ENCODE assay signal across 20 cellular contexts in the genomic region with DNA sequence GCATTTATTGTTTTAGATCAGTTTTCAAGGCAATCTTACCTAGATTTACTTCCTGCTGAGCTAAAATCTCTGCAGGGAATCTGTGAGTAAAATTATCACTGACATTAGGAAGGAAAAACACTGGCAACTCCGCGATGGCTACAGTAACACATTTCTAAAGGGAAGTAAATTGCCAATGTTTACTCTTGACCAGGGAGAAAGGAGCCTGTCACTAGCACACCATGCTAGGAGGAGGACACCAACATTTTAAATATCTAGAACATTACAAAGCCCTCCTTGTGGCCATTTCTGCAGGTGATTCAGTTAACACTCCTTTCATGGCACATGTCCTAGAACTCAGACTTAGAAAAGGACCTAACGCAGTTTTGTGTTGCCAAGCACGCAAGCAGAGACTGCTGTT. TPM values are rescaled to one million over a fixed set of nuclear protein-coding genes. Genes with fewer than 3 reads are reported as not detected.
DNase-seq lines count a peak whose midpoint lies in the region; ATAC-seq, FAIRE-seq and TF ChIP-seq lines count a peak whose summit lies in the region.
"Had no signal": no experiment of that assay in that cellular context is flagged by ENCODE, and none has a peak within 500 bp of the region (broad histone marks: within the 10 kb centered on the region; RNA-seq: fewer than 3 reads in every experiment).

No MANE protein-coding gene starts in this region.

- FAIRE-seq in HTR-8/SVneo (lab: Jason Lieb, UNC): no peak
- no peak for FAIRE-seq in kidney (lab: Jason Lieb, UNC)
- FAIRE-seq: A204.1, GM12878 had no signal

- DNase-seq in cardiac muscle cell (ENCODE audit: low read depth in 1 of 2, low spot score in 1 of 2) (no peak), left ventricle myocardium inferior (no peak), WTC11 (ENCODE audit: low spot score) (no peak), SIG-M5 (lab: John Stamatoyannopoulos, UW) (no peak), HTR-8/SVneo (ENCODE audit: insufficient read length, low spot score) (no peak), kidney (no peak)
- DNase-seq: Calu3; CD4-positive, alpha-beta memory T cell; HCEC 1CT; Kasumi-1; NCI-H1105; NCI-H1930; NCI-H526; OCI-M1; Right ventricle myocardium superior had no signal

- WGBS in mesodermal cell (ENCODE audit: insufficient coverage in 2 of 2), 2 experiments: 84 to 92% methylated on average over 2 to 4 of the region's 4 CpGs

- CTCF ChIA-PET in WTC11 (lab: Charles Lee): no interaction called here

- peaks cover 82% of the 10 kb centered on the region for H3K4me1 Mint-ChIP-seq in WTC11
- H3K4me1 Mint-ChIP-seq: CD4-positive, alpha-beta memory T cell had no signal

- 0 out of 2 replicates have a peak overlapping the region, but pooled peaks have one; percentile 37 for H3K27ac Mint-ChIP-seq in WTC11

- no peaks in the 10 kb centered on the region for H3K27me3 ChIP-seq in cardiac muscle cell
- no peaks in the 10 kb centered on the region for H3K27me3 ChIP-seq in left ventricle myocardium inferior (ENCODE audit: low read depth)

- H3K27ac ChIP-seq in cardiac muscle cell (peak overlapping the region; percentile 52), left ventricle myocardium inferior (replicated peaks) (no peak overlapping the region), mesodermal cell (ENCODE audit: low read depth, low read length, severe bottlenecking) (peak overlapping the region; percentile 37), kidney (ENCODE audit: low read depth in 2 of 2, low read length in 2 of 2) (no peak overlapping the region)
- H3K27ac ChIP-seq: HL-60, SK-N-MC had no signal

- H3K27me3 Mint-ChIP-seq in WTC11 (ENCODE audit: low read depth): no peaks in the 10 kb centered on the region

- no peaks in the 10 kb centered on the region for H3K9me3 Mint-ChIP-seq in WTC11

- intact Hi-C loops in left ventricle myocardium inferior (cut with micrococcal nuclease) (no loop called here), kidney (cut with DNase I) (no loop called here)

- H3K4me1 ChIP-seq in cardiac muscle cell (ENCODE audit: low read depth): peaks cover 12% of the 10 kb centered on the region
- peaks cover 27% of the 10 kb centered on the region for H3K4me1 ChIP-seq in left ventricle myocardium inferior
- no peaks in the 10 kb centered on the region for H3K4me1 ChIP-seq in mesodermal cell (ENCODE audit: control insufficient read depth, insufficient read depth, low read length, poor library complexity, severe bottlenecking)
- no peaks in the 10 kb centered on the region for H3K4me1 ChIP-seq in kidney (ENCODE audit: control insufficient read depth in 1 of 2, insufficient read depth in 1 of 2, low read depth in 1 of 2, low read length in 2 of 2)

- TF ChIP-seq CTCF in cardiac muscle cell (IDR thresholded peaks at IDR 0.05; ENCODE audit: low read depth, low read length): no peak
- no peak for TF ChIP-seq CTCF in left ventricle myocardium inferior (IDR thresholded peaks at IDR 0.05; ENCODE audit: borderline replicate concordance)
- TF ChIP-seq CTCF in WTC11 (IDR thresholded peaks at IDR 0.05): no peak
- TF ChIP-seq CTCF in kidney (IDR thresholded peaks at IDR 0.05; ENCODE audit: borderline replicate concordance, extremely low read depth, insufficient read depth): no peak

- H3K4me3 ChIP-seq in cardiac muscle cell (no peak overlapping the region), left ventricle myocardium inferior (no peak overlapping the region), mesodermal cell (ENCODE audit: extremely low read depth, insufficient read depth, low read length, poor library complexity, severe bottlenecking) (no peak overlapping the region), kidney (ENCODE audit: low read length in 2 of 2) (no peak overlapping the region)
- H3K4me3 ChIP-seq: GM12878, SK-N-MC had no signal

- POLR2A ChIA-PET in WTC11 (lab: Charles Lee): no interaction called here

- no peaks in the 10 kb centered on the region for H3K36me3 ChIP-seq in cardiac muscle cell
- no peaks in the 10 kb centered on the region for H3K36me3 ChIP-seq in left ventricle myocardium inferior
- H3K36me3 ChIP-seq in mesodermal cell (ENCODE audit: control insufficient read depth, insufficient read depth, low read length): peaks cover 21% of the 10 kb centered on the region
- no peaks in the 10 kb centered on the region for H3K36me3 ChIP-seq in kidney (ENCODE audit: control insufficient read depth in 1 of 2, insufficient read depth in 2 of 2, low read length in 2 of 2)

- ATAC-seq in WTC11: peak; percentile 43
- ATAC-seq: GM12878 had no signal

- no peaks in the 10 kb centered on the region for H3K9me3 ChIP-seq in cardiac muscle cell (ENCODE audit: low read depth)
- H3K9me3 ChIP-seq in left ventricle myocardium inferior (replicated peaks): no peaks in the 10 kb centered on the region
- no peaks in the 10 kb centered on the region for H3K9me3 ChIP-seq in mesodermal cell (ENCODE audit: control insufficient read depth, low read length)
- H3K9me3 ChIP-seq in kidney (ENCODE audit: control insufficient read depth in 1 of 2, low read length in 2 of 2): no peaks in the 10 kb centered on the region

- no peaks in the 10 kb centered on the region for H3K36me3 Mint-ChIP-seq in WTC11
- H3K36me3 Mint-ChIP-seq: CD4-positive, alpha-beta memory T cell had no signal

- H3K4me3 Mint-ChIP-seq in WTC11: no peak overlapping the region
- H3K4me3 Mint-ChIP-seq: CD4-positive, alpha-beta memory T cell had no signal

- no peak overlapping the region for H3K9ac ChIP-seq in kidney (ENCODE audit: low read length in 2 of 2)

TF ChIP-seq in WTC11, 78 proteins besides CTCF, POLR2A, EP300 and RAD21 (continues in another document):
- TF ChIP-seq, protein P1, sequence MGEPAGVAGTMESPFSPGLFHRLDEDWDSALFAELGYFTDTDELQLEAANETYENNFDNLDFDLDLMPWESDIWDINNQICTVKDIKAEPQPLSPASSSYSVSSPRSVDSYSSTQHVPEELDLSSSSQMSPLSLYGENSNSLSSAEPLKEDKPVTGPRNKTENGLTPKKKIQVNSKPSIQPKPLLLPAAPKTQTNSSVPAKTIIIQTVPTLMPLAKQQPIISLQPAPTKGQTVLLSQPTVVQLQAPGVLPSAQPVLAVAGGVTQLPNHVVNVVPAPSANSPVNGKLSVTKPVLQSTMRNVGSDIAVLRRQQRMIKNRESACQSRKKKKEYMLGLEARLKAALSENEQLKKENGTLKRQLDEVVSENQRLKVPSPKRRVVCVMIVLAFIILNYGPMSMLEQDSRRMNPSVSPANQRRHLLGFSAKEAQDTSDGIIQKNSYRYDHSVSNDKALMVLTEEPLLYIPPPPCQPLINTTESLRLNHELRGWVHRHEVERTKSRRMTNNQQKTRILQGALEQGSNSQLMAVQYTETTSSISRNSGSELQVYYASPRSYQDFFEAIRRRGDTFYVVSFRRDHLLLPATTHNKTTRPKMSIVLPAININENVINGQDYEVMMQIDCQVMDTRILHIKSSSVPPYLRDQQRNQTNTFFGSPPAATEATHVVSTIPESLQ (CRISPR knock-in tag; IDR thresholded peaks at IDR 0.05): no peak
- TF ChIP-seq, protein P2, sequence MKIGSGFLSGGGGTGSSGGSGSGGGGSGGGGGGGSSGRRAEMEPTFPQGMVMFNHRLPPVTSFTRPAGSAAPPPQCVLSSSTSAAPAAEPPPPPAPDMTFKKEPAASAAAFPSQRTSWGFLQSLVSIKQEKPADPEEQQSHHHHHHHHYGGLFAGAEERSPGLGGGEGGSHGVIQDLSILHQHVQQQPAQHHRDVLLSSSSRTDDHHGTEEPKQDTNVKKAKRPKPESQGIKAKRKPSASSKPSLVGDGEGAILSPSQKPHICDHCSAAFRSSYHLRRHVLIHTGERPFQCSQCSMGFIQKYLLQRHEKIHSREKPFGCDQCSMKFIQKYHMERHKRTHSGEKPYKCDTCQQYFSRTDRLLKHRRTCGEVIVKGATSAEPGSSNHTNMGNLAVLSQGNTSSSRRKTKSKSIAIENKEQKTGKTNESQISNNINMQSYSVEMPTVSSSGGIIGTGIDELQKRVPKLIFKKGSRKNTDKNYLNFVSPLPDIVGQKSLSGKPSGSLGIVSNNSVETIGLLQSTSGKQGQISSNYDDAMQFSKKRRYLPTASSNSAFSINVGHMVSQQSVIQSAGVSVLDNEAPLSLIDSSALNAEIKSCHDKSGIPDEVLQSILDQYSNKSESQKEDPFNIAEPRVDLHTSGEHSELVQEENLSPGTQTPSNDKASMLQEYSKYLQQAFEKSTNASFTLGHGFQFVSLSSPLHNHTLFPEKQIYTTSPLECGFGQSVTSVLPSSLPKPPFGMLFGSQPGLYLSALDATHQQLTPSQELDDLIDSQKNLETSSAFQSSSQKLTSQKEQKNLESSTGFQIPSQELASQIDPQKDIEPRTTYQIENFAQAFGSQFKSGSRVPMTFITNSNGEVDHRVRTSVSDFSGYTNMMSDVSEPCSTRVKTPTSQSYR (CRISPR knock-in tag; IDR thresholded peaks at IDR 0.05): no peak
- no peak for TF ChIP-seq ZNF232 (CRISPR knock-in tag; IDR thresholded peaks at IDR 0.05)
- TF ChIP-seq, protein P3, sequence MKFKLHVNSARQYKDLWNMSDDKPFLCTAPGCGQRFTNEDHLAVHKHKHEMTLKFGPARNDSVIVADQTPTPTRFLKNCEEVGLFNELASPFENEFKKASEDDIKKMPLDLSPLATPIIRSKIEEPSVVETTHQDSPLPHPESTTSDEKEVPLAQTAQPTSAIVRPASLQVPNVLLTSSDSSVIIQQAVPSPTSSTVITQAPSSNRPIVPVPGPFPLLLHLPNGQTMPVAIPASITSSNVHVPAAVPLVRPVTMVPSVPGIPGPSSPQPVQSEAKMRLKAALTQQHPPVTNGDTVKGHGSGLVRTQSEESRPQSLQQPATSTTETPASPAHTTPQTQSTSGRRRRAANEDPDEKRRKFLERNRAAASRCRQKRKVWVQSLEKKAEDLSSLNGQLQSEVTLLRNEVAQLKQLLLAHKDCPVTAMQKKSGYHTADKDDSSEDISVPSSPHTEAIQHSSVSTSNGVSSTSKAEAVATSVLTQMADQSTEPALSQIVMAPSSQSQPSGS (CRISPR knock-in tag; IDR thresholded peaks at IDR 0.05; ENCODE audit: borderline replicate concordance, low read depth): no peak

RNA-seq across cellular contexts. Expression of a gene that starts 58.4 kb away (rescaled TPM):
- total RNA-seq in cardiac muscle cell (51.4 and 59.2 TPM in 2 replicates), left ventricle myocardium inferior (58.9 TPM), WTC11 (2021) (100 to 104 TPM (median 104 TPM) in 3 replicates), kidney (60.3 TPM)
- polyA plus RNA-seq in cardiac muscle cell (33.6 and 38.3 TPM in 2 replicates), kidney (ENCODE audit: insufficient read depth, low read depth, low replicate concordance) (4.4 TPM)
- polyA plus RNA-seq in mesodermal cell (2013, experiment 1 of 2): 81.0 TPM
- 71.6 TPM for polyA plus RNA-seq in mesodermal cell (2013, experiment 2 of 2)

Comparison
In these comparisons a context has a peak if more than half of its experiments do, and no peak if none do; other contexts are left out.
1. H3K27ac ChIP-seq: peak in cardiac muscle cell (single experiment) and mesodermal cell (single experiment); none in left ventricle myocardium inferior (single experiment) and kidney (0 of 2).